ENCODE assay signal across 20 cellular contexts in genomic region chr3:115595611-115596010, GRCh38. TPM values are rescaled to one million over a fixed set of nuclear protein-coding genes. Genes with fewer than 3 reads are reported as not detected.
DNase-seq lines count a peak whose midpoint lies in the region; ATAC-seq, FAIRE-seq and TF ChIP-seq lines count a peak whose summit lies in the region.
"Had no signal": no experiment of that assay in that cellular context is flagged by ENCODE, and none has a peak within 500 bp of the region (broad histone marks: within the 10 kb centered on the region; RNA-seq: fewer than 3 reads in every experiment).

No MANE protein-coding gene starts in this region.

- TF ChIP-seq CTCF in HepG2 (CRISPR knock-in tag; IDR thresholded peaks at IDR 0.05): no peak
- no peak for TF ChIP-seq CTCF in right lobe of liver (IDR thresholded peaks at IDR 0.05)
- TF ChIP-seq CTCF in bronchial epithelial cell (IDR thresholded peaks at IDR 0.05; ENCODE audit: insufficient read depth, low read length, severe bottlenecking): no peak

- no peak for TF ChIP-seq EP300 in HepG2 (IDR thresholded peaks at IDR 0.05; ENCODE audit: low read depth in 2 of 2, low read length in 2 of 2)
- TF ChIP-seq EP300 in HepG2 (CRISPR knock-in tag; IDR thresholded peaks at IDR 0.05; ENCODE audit: borderline replicate concordance): no peak

- intact Hi-C loops in HepG2 (cut with micrococcal nuclease; ENCODE audit: unreplicated experiment) (no loop called here), right lobe of liver (cut with DNase I) (no loop called here)

- no peak overlapping the region for H3K4me2 ChIP-seq in HepG2 (ENCODE audit: low read depth, low read length)

- no TSS peak for BruUV-seq in HepG2 (replicated peaks; lab: Mats Ljungman, UMichigan)

- peak; percentile 7 for DNase-seq in HepG2 (ENCODE audit: low spot score)
- no peak for DNase-seq in right lobe of liver
- no peak for DNase-seq in bronchial epithelial cell (ENCODE audit: low read depth)
- peak; percentile 73 for DNase-seq in iris pigment epithelial cell (ENCODE audit: low read depth)
- DNase-seq in dedifferentiated amniotic fluid mesenchymal stem cell (ENCODE audit: extremely low spot score): no peak
- no peak for DNase-seq in cerebellar nuclear complex (lab: John Stamatoyannopoulos, UW)
- DNase-seq: GDM1, GM23248, HCEC 1CT, KG1, MV-4-11, NCI-H1694 treated with DMSO at 0.1 percent for 48 hours, NCI-H510A treated with DMSO at 0.1 percent for 48 hours, NCI-H82, OCI-M1, SHP77 treated with DMSO at 0.1 percent for 48 hours had no signal

- TF ChIP-seq POLR2A in HepG2 (IDR thresholded peaks at IDR 0.05; ENCODE audit: insufficient read depth in 1 of 2, low read depth in 2 of 2, low read length in 2 of 2) (no peak), right lobe of liver (IDR thresholded peaks at IDR 0.05) (no peak)

- in situ Hi-C loops in HepG2 (cut with HindIII; ENCODE audit: extremely low pct_ligation_motif_present, low pct_unique_long_range_greater_than_20kb): no loop called here

- WGBS in HepG2 (ENCODE audit: low lambda C conversion rate): 67% methylated on average over 1 of the region's 1 CpG
- 40% methylated on average over 1 of the region's 1 CpG for WGBS in right lobe of liver (ENCODE audit: insufficient coverage, low coverage, low lambda C conversion rate, missing lambda C conversion rate)

- no peak overlapping the region for H3K27ac ChIP-seq in HepG2 (ENCODE audit: extremely low read length, insufficient read depth, low read length)
- H3K27ac ChIP-seq in right lobe of liver: no peak overlapping the region
- H3K27ac ChIP-seq: 22Rv1, GM23248 had no signal

- FAIRE-seq in HepG2 (lab: Jason Lieb, UNC): no peak
- peak; percentile 40 for FAIRE-seq in bronchial epithelial cell (lab: Jason Lieb, UNC)

- H2AFZ ChIP-seq in HepG2 (ENCODE audit: low read length): no peak overlapping the region
- H2AFZ ChIP-seq: GM23248 had no signal

- CTCF ChIA-PET in HepG2 (lab: Yijun Ruan, JAX; ENCODE audit: low intra/inter-chr PET ratio, low total read pairs): no interaction called here

- ATAC-seq in HepG2 (no peak), right lobe of liver (no peak), GM19351 (IDR thresholded peaks at IDR 0.05; ENCODE audit: unreplicated experiment) (no peak), HG03457 (IDR thresholded peaks at IDR 0.05; ENCODE audit: unreplicated experiment) (no peak)

- H3K4me3 ChIP-seq in HepG2 (replicated peaks in 1 of 3; ENCODE audit: insufficient read depth in 1 of 3, low read depth in 2 of 3, low read length in 3 of 3) (no peak overlapping the region), right lobe of liver (no peak overlapping the region), bronchial epithelial cell (ENCODE audit: low read depth, low read length) (no peak overlapping the region)
- H3K4me3 ChIP-seq: GM23248 had no signal

- H3K27me3 ChIP-seq in HepG2 (ENCODE audit: control insufficient read depth in 1 of 2, insufficient read depth in 2 of 2, low read length in 2 of 2) (no peaks in the 10 kb centered on the region), right lobe of liver (no peaks in the 10 kb centered on the region), bronchial epithelial cell (ENCODE audit: control insufficient read depth, insufficient read depth, low read length) (no peaks in the 10 kb centered on the region)

- POLR2A ChIA-PET in HepG2 (lab: Yijun Ruan, JAX): no interaction called here

- H3K79me2 ChIP-seq in HepG2 (ENCODE audit: insufficient read depth, low read length): no peaks in the 10 kb centered on the region

- H3K9ac ChIP-seq in HepG2 (ENCODE audit: insufficient read depth, low read depth, low read length): no peak overlapping the region
- H3K9ac ChIP-seq: GM23248 had no signal

- H4K20me1 ChIP-seq in HepG2 (ENCODE audit: insufficient read depth, low read length): no peaks in the 10 kb centered on the region

- H3K9me3 ChIP-seq in HepG2 (ENCODE audit: low read length) (no peaks in the 10 kb centered on the region), right lobe of liver (no peaks in the 10 kb centered on the region)

- TF ChIP-seq RAD21 in HepG2 (CRISPR knock-in tag; IDR thresholded peaks at IDR 0.05): no peak

- no peaks in the 10 kb centered on the region for H3K4me1 ChIP-seq in HepG2 (ENCODE audit: insufficient read depth, low read length)
- H3K4me1 ChIP-seq in right lobe of liver: no peaks in the 10 kb centered on the region

- H3K36me3 ChIP-seq in HepG2 (replicated peaks in 1 of 2; ENCODE audit: control insufficient read depth in 1 of 2, insufficient read depth in 2 of 2, low read length in 2 of 2) (no peaks in the 10 kb centered on the region), right lobe of liver (no peaks in the 10 kb centered on the region), bronchial epithelial cell (ENCODE audit: control insufficient read depth, insufficient read depth, low read length) (no peaks in the 10 kb centered on the region)

TF ChIP-seq in HepG2, 621 proteins besides CTCF, POLR2A, EP300 and RAD21:
- TF ChIP-seq SIX4 (CRISPR knock-in tag; IDR thresholded peaks at IDR 0.05) (no peak), PHF8 (CRISPR knock-in tag; IDR thresholded peaks at IDR 0.05) (no peak), ZFP82 (CRISPR knock-in tag; IDR thresholded peaks at IDR 0.05; ENCODE audit: borderline replicate concordance) (no peak), ZNF460 (CRISPR knock-in tag; IDR thresholded peaks at IDR 0.05; ENCODE audit: borderline replicate concordance) (no peak), HCFC1 (IDR thresholded peaks at IDR 0.05; ENCODE audit: low read depth, low read length) (no peak), PAF1 (CRISPR knock-in tag; IDR thresholded peaks at IDR 0.05) (no peak), DNMT1 (CRISPR knock-in tag; IDR thresholded peaks at IDR 0.05) (no peak), ATF7 (IDR thresholded peaks at IDR 0.05) (no peak), ATF7 (CRISPR knock-in tag; IDR thresholded peaks at IDR 0.05) (no peak), ZNF709 (CRISPR knock-in tag; IDR thresholded peaks at IDR 0.05) (no peak), CENPT (CRISPR knock-in tag; IDR thresholded peaks at IDR 0.05; ENCODE audit: low read depth) (no peak), ZNF331 (CRISPR knock-in tag; IDR thresholded peaks at IDR 0.05) (no peak), PCBP2 (optimal IDR thresholded peaks at IDR 0.05; ENCODE audit: low read depth, low read length, poor library complexity, severe bottlenecking) (no peak), CREBL2 (CRISPR knock-in tag; IDR thresholded peaks at IDR 0.05; ENCODE audit: borderline replicate concordance) (no peak), ZNF781 (CRISPR knock-in tag; IDR thresholded peaks at IDR 0.05; ENCODE audit: borderline replicate concordance, not compliant biosample characterization) (no peak), MXD4 (CRISPR knock-in tag; IDR thresholded peaks at IDR 0.05) (no peak), PPARG (CRISPR knock-in tag; conservative IDR thresholded peaks at IDR 0.05) (no peak), TBP (CRISPR knock-in tag; IDR thresholded peaks at IDR 0.05) (no peak), ZBTB37 (CRISPR knock-in tag; IDR thresholded peaks at IDR 0.05) (no peak), PCBP1 (IDR thresholded peaks at IDR 0.05; ENCODE audit: borderline replicate concordance, low read depth, low read length) (no peak)

RNA-seq across cellular contexts. Expression of gene GAP43, which starts 27.7 kb away (rescaled TPM):
- total RNA-seq in HepG2 (2016; rRNA removed; fragmentation: Illumina TruSeq; extraction: Trizol): not detected in 2 replicates
- not detected in 2 replicates for total RNA-seq in HepG2 (2016; cell fraction: cytosol; rRNA removed; fragmentation: Illumina TruSeq; extraction: Trizol; ENCODE audit: low read depth)
- not detected in 2 replicates for total RNA-seq in HepG2 (2016; cell fraction: insoluble cytoplasmic fraction; rRNA removed; fragmentation: Illumina TruSeq; extraction: Trizol)
- total RNA-seq in HepG2 (2016; cell fraction: membrane; rRNA removed; fragmentation: Illumina TruSeq; extraction: Trizol): not detected in 2 replicates
- not detected in 2 replicates for total RNA-seq in HepG2 (2016; cell fraction: nucleus; rRNA removed; fragmentation: Illumina TruSeq; extraction: Trizol)
- polyA plus RNA-seq in HepG2 (2011; rRNA removed): not detected in 2 replicates
- polyA plus RNA-seq in HepG2 (2011; cell fraction: cytosol; rRNA removed): not detected in 2 replicates
- not detected in 2 replicates for polyA plus RNA-seq in HepG2 (2011; cell fraction: nucleus; rRNA removed)
- 0.13 and 0.16 TPM in 2 replicates for polyA plus RNA-seq in HepG2 (2012)
- not detected in 2 replicates for polyA plus RNA-seq in HepG2 (2016; cell fraction: cytosol; fragmentation: Illumina TruSeq; extraction: Trizol; ENCODE audit: low read depth)
- 0.14 TPM in 1 of 2 replicates, not detected in the other for polyA plus RNA-seq in HepG2 (2016; cell fraction: insoluble cytoplasmic fraction; fragmentation: Illumina TruSeq; extraction: Trizol; ENCODE audit: low read depth)
- not detected in 2 replicates for polyA plus RNA-seq in HepG2 (2016; cell fraction: membrane; fragmentation: Illumina TruSeq; extraction: Trizol; ENCODE audit: low read depth)
- not detected in 2 replicates for polyA plus RNA-seq in HepG2 (2016; cell fraction: nucleus; fragmentation: Illumina TruSeq; extraction: Trizol; ENCODE audit: insufficient read depth, low read depth)
- 0.09 TPM in 1 of 2 replicates, not detected in the other for polyA minus RNA-seq in HepG2 (2011; rRNA and poly(A)+ RNA removed; ENCODE audit: low replicate concordance)
- polyA minus RNA-seq in HepG2 (2011; cell fraction: cytosol; rRNA and poly(A)+ RNA removed): not detected in 2 replicates
- not detected in 2 replicates for polyA minus RNA-seq in HepG2 (2011; cell fraction: nucleus; rRNA and poly(A)+ RNA removed)
- not detected for total RNA-seq in right lobe of liver
- not detected in 2 replicates for total RNA-seq in bronchial epithelial cell
- polyA plus RNA-seq: CD14-positive monocyte had no signal

Comparison
In these comparisons a context has a peak if more than half of its experiments do, and no peak if none do; other contexts are left out.
1. DNase-seq: peak in HepG2 (single experiment) and iris pigment epithelial cell (single experiment); none in right lobe of liver (0 of 3), bronchial epithelial cell (single experiment), dedifferentiated amniotic fluid mesenchymal stem cell (single experiment) and cerebellar nuclear complex (0 of 2).